39 cellular contexts compared by ENCODE assay signal in genomic region chr16:59404509-59404908, GRCh38.
"Had no signal": no experiment of that assay in that cellular context is flagged by ENCODE, and none has a peak within 500 bp of the region (broad histone marks: within the 10 kb centered on the region; RNA-seq: fewer than 3 reads in every experiment).

No MANE protein-coding gene starts in this region.

- H3K27me3 ChIP-seq: adrenal gland, ascending aorta, body of pancreas, brain microvascular endothelial cell, breast epithelium, cardiac muscle cell had no signal

- H3K4me1 ChIP-seq: adrenal gland, ascending aorta, body of pancreas, breast epithelium had no signal

- DNase-seq: activated effector memory CD4-positive, alpha-beta T cell treated with anti-CD3 and anti-CD28 coated beads, Interleukin-2, amount 50 U/mL, for 16 hours; activated effector memory CD4-positive, alpha-beta T cell treated with Interleukin-2 at 50 U/mL for 16 hours; activated gamma-delta T cell; activated gamma-delta T cell treated with Interleukin-2 at 50 U/mL for 16 hours; activated naive CD4-positive, alpha-beta T cell; activated naive CD4-positive, alpha-beta T cell treated with anti-CD3 and anti-CD28 coated beads for 36 hours; activated naive CD4-positive, alpha-beta T cell treated with anti-CD3 and anti-CD28 coated beads, Interleukin-2, amount 10 ng/mL, durations not matched to agents 7 days and 5 days; activated naive CD4-positive, alpha-beta T cell treated with anti-CD3 and anti-CD28 coated beads, Interleukin-2, amount 50 U/mL, for 16 hours; activated naive CD4-positive, alpha-beta T cell treated with Interleukin-2 at 50 U/mL for 16 hours; activated naive CD8-positive, alpha-beta T cell treated with anti-CD3 and anti-CD28 coated beads for 36 hours; activated naive CD8-positive, alpha-beta T cell treated with anti-CD3 and anti-CD28 coated beads, Interleukin-2, amount 10 ng/mL, durations not matched to agents 7 days and 5 days; activated naive CD8-positive, alpha-beta T cell treated with anti-CD3 and anti-CD28 coated beads, Interleukin-2, amount 50 U/mL, for 24 hours; activated T-cell treated with anti-CD3 and anti-CD28 coated beads, Interleukin-2, amount 50 U/mL, for 1 hour; activated T-cell treated with anti-CD3 and anti-CD28 coated beads, Interleukin-2, amount 50 U/mL, for 24 hours; activated T-cell treated with anti-CD3 and anti-CD28 coated beads, Interleukin-2, amount 50 U/mL, for 4 hours; activated T-cell treated with anti-CD3 and anti-CD28 coated beads, Interleukin-2, amount 50 U/mL, for 48 hours; activated T-cell treated with anti-CD3 and anti-CD28 coated beads, Interleukin-2, amount 50 U/mL, for 72 hours; adrenal gland; amniotic stem cell; amygdala; anterior cingulate cortex; aorta; body of pancreas; brain microvascular endothelial cell; caudate nucleus; central memory CD4-positive, alpha-beta T cell; cerebellar nuclear complex had no signal

- H3K4me3 ChIP-seq: adrenal gland, ascending aorta, body of pancreas, breast epithelium, cardiac muscle cell had no signal

- H3K27ac ChIP-seq: adrenal gland, ascending aorta, body of pancreas, brain microvascular endothelial cell, breast epithelium, cardiac muscle cell had no signal

- H3K36me3 ChIP-seq: adrenal gland, ascending aorta, brain microvascular endothelial cell, breast epithelium, cardiac muscle cell had no signal

- H3K27ac Mint-ChIP-seq: activated naive CD4-positive, alpha-beta T cell treated with anti-CD3 and anti-CD28 coated beads for 36 hours; activated naive CD4-positive, alpha-beta T cell treated with anti-CD3 and anti-CD28 coated beads, Interleukin-2, amount 10 ng/mL, durations not matched to agents 7 days and 5 days; activated naive CD4-positive, alpha-beta T cell treated with anti-CD3 and anti-CD28 coated beads, Interleukin-2, amount 50 U/mL, for 24 hours; activated naive CD4-positive, alpha-beta T cell treated with anti-CD3 and anti-CD28 coated beads, Interleukin-2, amount 50 U/mL, for 72 hours; activated naive CD8-positive, alpha-beta T cell; activated naive CD8-positive, alpha-beta T cell treated with anti-CD3 and anti-CD28 coated beads for 36 hours; activated naive CD8-positive, alpha-beta T cell treated with anti-CD3 and anti-CD28 coated beads, Interleukin-2, amount 10 ng/mL, durations not matched to agents 7 days and 5 days; activated naive CD8-positive, alpha-beta T cell treated with anti-CD3 and anti-CD28 coated beads, Interleukin-2, amount 50 U/mL, for 24 hours; activated T-cell treated with anti-CD3 and anti-CD28 coated beads, Interleukin-2, amount 50 U/mL, for 24 hours; activated T-cell treated with anti-CD3 and anti-CD28 coated beads, Interleukin-2, amount 50 U/mL, for 72 hours; activated T-helper 1 cell treated with anti-CD3 and anti-CD28 coated beads, Interleukin-12 subunit alpha, Interleukin-12 subunit beta, Interleukin-2, Interleukin-4 antibody, amounts not matched to agents 30 ng/mL and 10 ng/mL and 1 ng/mL, durations not matched to agents 14 hours and 24 hours and 36 hours; activated T-helper 17 cell treated with anti-CD3 and anti-CD28 coated beads, Interleukin-2, amount 50 U/mL, for 72 hours; activated T-helper 2 cell treated with anti-CD3 and anti-CD28 coated beads, Interferon-gamma antibody, Interleukin-2, Interleukin-4, amounts not matched to agents 10 μg/mL and 5 μg/mL and 100 μg/mL, durations not matched to agents 14 hours and 24 hours and 36 hours; brain had no signal

- H3K27me3 Mint-ChIP-seq: activated naive CD4-positive, alpha-beta T cell treated with anti-CD3 and anti-CD28 coated beads, Interleukin-2, amount 10 ng/mL, durations not matched to agents 7 days and 5 days; activated naive CD4-positive, alpha-beta T cell treated with anti-CD3 and anti-CD28 coated beads, Interleukin-2, amount 50 U/mL, for 24 hours; activated naive CD8-positive, alpha-beta T cell; activated naive CD8-positive, alpha-beta T cell treated with anti-CD3 and anti-CD28 coated beads for 36 hours; activated naive CD8-positive, alpha-beta T cell treated with anti-CD3 and anti-CD28 coated beads, Interleukin-2, amount 10 ng/mL, durations not matched to agents 7 days and 5 days; activated naive CD8-positive, alpha-beta T cell treated with anti-CD3 and anti-CD28 coated beads, Interleukin-2, amount 50 U/mL, for 24 hours; activated T-cell treated with anti-CD3 and anti-CD28 coated beads, Interleukin-2, amount 50 U/mL, for 24 hours; activated T-helper 17 cell treated with anti-CD3 and anti-CD28 coated beads, Interleukin-2, amount 50 U/mL, for 72 hours; brain; central memory CD8-positive, alpha-beta T cell had no signal

- H3K9me3 ChIP-seq: adrenal gland, ascending aorta, body of pancreas, breast epithelium had no signal

- H3K9me3 Mint-ChIP-seq: activated naive CD4-positive, alpha-beta T cell treated with anti-CD3 and anti-CD28 coated beads, Interleukin-2, amount 10 ng/mL, durations not matched to agents 7 days and 5 days; activated naive CD4-positive, alpha-beta T cell treated with anti-CD3 and anti-CD28 coated beads, Interleukin-2, amount 50 U/mL, for 72 hours; activated naive CD8-positive, alpha-beta T cell treated with anti-CD3 and anti-CD28 coated beads for 36 hours; activated naive CD8-positive, alpha-beta T cell treated with anti-CD3 and anti-CD28 coated beads, Interleukin-2, amount 10 ng/mL, durations not matched to agents 7 days and 5 days; activated T-helper 1 cell treated with anti-CD3 and anti-CD28 coated beads, Interleukin-12 subunit alpha, Interleukin-12 subunit beta, Interleukin-2, Interleukin-4 antibody, amounts not matched to agents 30 ng/mL and 10 ng/mL and 1 ng/mL, durations not matched to agents 14 hours and 24 hours and 36 hours had no signal

- FAIRE-seq: bronchial epithelial cell had no signal

- ATAC-seq: activated naive CD4-positive, alpha-beta T cell treated with anti-CD3 and anti-CD28 coated beads, Interleukin-2, amount 50 U/mL, for 72 hours; activated naive CD8-positive, alpha-beta T cell treated with anti-CD3 and anti-CD28 coated beads, Interleukin-2, amount 50 U/mL, for 24 hours; activated T-cell treated with anti-CD3 and anti-CD28 coated beads, Interleukin-2, amount 50 U/mL, for 4 hours; activated T-cell treated with anti-CD3 and anti-CD28 coated beads, Interleukin-2, amount 50 U/mL, for 72 hours; activated T-helper 17 cell treated with anti-CD3 and anti-CD28 coated beads, Interleukin-2, amount 50 U/mL, for 72 hours; body of pancreas had no signal

- H3K4me1 Mint-ChIP-seq: activated naive CD4-positive, alpha-beta T cell treated with anti-CD3 and anti-CD28 coated beads, Interleukin-2, amount 10 ng/mL, durations not matched to agents 7 days and 5 days; activated naive CD4-positive, alpha-beta T cell treated with anti-CD3 and anti-CD28 coated beads, Interleukin-2, amount 50 U/mL, for 24 hours; activated naive CD8-positive, alpha-beta T cell treated with anti-CD3 and anti-CD28 coated beads for 36 hours; activated naive CD8-positive, alpha-beta T cell treated with anti-CD3 and anti-CD28 coated beads, Interleukin-2, amount 10 ng/mL, durations not matched to agents 7 days and 5 days; activated naive CD8-positive, alpha-beta T cell treated with anti-CD3 and anti-CD28 coated beads, Interleukin-2, amount 50 U/mL, for 24 hours; activated T-helper 17 cell treated with anti-CD3 and anti-CD28 coated beads, Interleukin-2, amount 50 U/mL, for 72 hours; brain; central memory CD8-positive, alpha-beta T cell had no signal

- H3K36me3 Mint-ChIP-seq: activated naive CD4-positive, alpha-beta T cell treated with anti-CD3 and anti-CD28 coated beads, Interleukin-2, amount 10 ng/mL, durations not matched to agents 7 days and 5 days; activated naive CD4-positive, alpha-beta T cell treated with anti-CD3 and anti-CD28 coated beads, Interleukin-2, amount 50 U/mL, for 24 hours; activated naive CD4-positive, alpha-beta T cell treated with anti-CD3 and anti-CD28 coated beads, Interleukin-2, amount 50 U/mL, for 72 hours; activated naive CD8-positive, alpha-beta T cell; activated naive CD8-positive, alpha-beta T cell treated with anti-CD3 and anti-CD28 coated beads for 36 hours; activated naive CD8-positive, alpha-beta T cell treated with anti-CD3 and anti-CD28 coated beads, Interleukin-2, amount 10 ng/mL, durations not matched to agents 7 days and 5 days; brain had no signal

- H3K4me3 Mint-ChIP-seq: activated naive CD4-positive, alpha-beta T cell treated with anti-CD3 and anti-CD28 coated beads for 36 hours; activated naive CD4-positive, alpha-beta T cell treated with anti-CD3 and anti-CD28 coated beads, Interleukin-2, amount 10 ng/mL, durations not matched to agents 7 days and 5 days; activated naive CD4-positive, alpha-beta T cell treated with anti-CD3 and anti-CD28 coated beads, Interleukin-2, amount 50 U/mL, for 24 hours; activated naive CD8-positive, alpha-beta T cell; activated naive CD8-positive, alpha-beta T cell treated with anti-CD3 and anti-CD28 coated beads for 36 hours; activated naive CD8-positive, alpha-beta T cell treated with anti-CD3 and anti-CD28 coated beads, Interleukin-2, amount 10 ng/mL, durations not matched to agents 7 days and 5 days; activated naive CD8-positive, alpha-beta T cell treated with anti-CD3 and anti-CD28 coated beads, Interleukin-2, amount 50 U/mL, for 24 hours; activated T-cell treated with anti-CD3 and anti-CD28 coated beads, Interleukin-2, amount 50 U/mL, for 24 hours; activated T-cell treated with anti-CD3 and anti-CD28 coated beads, Interleukin-2, amount 50 U/mL, for 4 hours; activated T-cell treated with anti-CD3 and anti-CD28 coated beads, Interleukin-2, amount 50 U/mL, for 72 hours; activated T-helper 1 cell treated with anti-CD3 and anti-CD28 coated beads, Interleukin-12 subunit alpha, Interleukin-12 subunit beta, Interleukin-2, Interleukin-4 antibody, amounts not matched to agents 30 ng/mL and 10 ng/mL and 1 ng/mL, durations not matched to agents 14 hours and 24 hours and 36 hours; activated T-helper 17 cell treated with anti-CD3 and anti-CD28 coated beads, Interleukin-2, amount 50 U/mL, for 72 hours; brain; central memory CD8-positive, alpha-beta T cell had no signal
